ENCODE assay signal across 7 cellular contexts in genomic region chr21:33867849-33868248, GRCh38. TPM values are rescaled to one million over a fixed set of nuclear protein-coding genes. Genes with fewer than 3 reads are reported as not detected.
DNase-seq lines count a peak whose midpoint lies in the region; ATAC-seq, FAIRE-seq and TF ChIP-seq lines count a peak whose summit lies in the region.
"Not testable (repeated sequence)": the region's sequence is repeated elsewhere in the genome, so short reads cannot be mapped to it uniquely, and the experiment has no call there.

No MANE protein-coding gene starts in this region.

- not testable (repeated sequence) for DNase-seq in CD4-positive, alpha-beta T cell; T-helper 17 cell; activated CD8-positive, alpha-beta T cell treated with anti-CD3 and anti-CD28 coated beads for 36 hours; activated naive CD4-positive, alpha-beta T cell treated with anti-CD3 and anti-CD28 coated beads for 36 hours; K562 (ENCODE audit: extremely low read depth in 1 of 4, low spot score in 3 of 4); naive B cell
- peak; percentile 31 for DNase-seq in posterior vena cava (ENCODE audit: low spot score)

- H3K4me3 ChIP-seq in K562: not testable (repeated sequence)

- H3K9me3 Mint-ChIP-seq in CD4-positive, alpha-beta T cell; activated CD8-positive, alpha-beta T cell treated with anti-CD3 and anti-CD28 coated beads for 36 hours; activated naive CD4-positive, alpha-beta T cell treated with anti-CD3 and anti-CD28 coated beads for 36 hours; naive B cell: not testable (repeated sequence)

- H3K9me3 ChIP-seq in CD4-positive, alpha-beta T cell (ENCODE audit: control insufficient read depth, low read length); T-helper 17 cell (ENCODE audit: control insufficient read depth, low read length, poor library complexity, severe bottlenecking); K562 (replicated peaks; ENCODE audit: control insufficient read depth, insufficient read depth, low read depth, low read length): not testable (repeated sequence)

- not testable (repeated sequence) for H3K36me3 ChIP-seq in K562 (ENCODE audit: control insufficient read depth, insufficient read depth, low read length)

- H3K4me1 ChIP-seq in K562 (replicated peaks in 1 of 2; ENCODE audit: control insufficient read depth in 2 of 2, insufficient read depth in 2 of 2, low read length in 2 of 2): not testable (repeated sequence)

- H3K4me2 ChIP-seq in K562 (ENCODE audit: insufficient read depth, low read length): not testable (repeated sequence)

- H3K9me1 ChIP-seq in K562 (ENCODE audit: control insufficient read depth, insufficient read depth, low read length): not testable (repeated sequence)

- TF ChIP-seq POLR2A in K562 (conservative IDR thresholded peaks at IDR 0.05): not testable (repeated sequence)

- 38% methylated on average over 11 of the region's 15 CpGs for WGBS in K562 (ENCODE audit: insufficient coverage, low coverage, missing lambda C conversion rate)

- H3K27ac ChIP-seq in CD4-positive, alpha-beta T cell (ENCODE audit: low read depth, low read length); K562 (ENCODE audit: extremely low read depth, low read depth, low read length): not testable (repeated sequence)

- POLR2A ChIA-PET in CD4-positive, alpha-beta T cell (lab: Charles Lee); activated CD8-positive, alpha-beta T cell treated with anti-CD3 and anti-CD28 coated beads for 36 hours (lab: Charles Lee): not testable (repeated sequence)
- POLR2A ChIA-PET in K562 (lab: Yijun Ruan, JAX): interaction anchor here (0.6 kb wide), 2 partner anchors 10 to 39 kb away, joined by 3 read pairs; no protein-coding TSS in a partner anchor

- H3K9ac ChIP-seq in K562 (ENCODE audit: insufficient read depth in 1 of 2, low read depth in 2 of 2, low read length in 2 of 2): not testable (repeated sequence)

- not testable (repeated sequence) for TF ChIP-seq CTCF in CD4-positive, alpha-beta T cell (IDR thresholded peaks at IDR 0.05); activated CD8-positive, alpha-beta T cell treated with anti-CD3 and anti-CD28 coated beads for 36 hours (IDR thresholded peaks at IDR 0.05); K562 (IDR thresholded peaks at IDR 0.05 in 2 of 3, conservative IDR thresholded peaks at IDR 0.05 in 1 of 3; ENCODE audit: insufficient read depth in 2 of 3, low read depth in 1 of 3, low read length in 3 of 3)

- H3K4me3 Mint-ChIP-seq in CD4-positive, alpha-beta T cell: peak overlapping the region; percentile 62
- H3K4me3 Mint-ChIP-seq in T-helper 17 cell: peak overlapping the region; percentile 21
- peak overlapping the region; percentile 55 for H3K4me3 Mint-ChIP-seq in activated CD8-positive, alpha-beta T cell treated with anti-CD3 and anti-CD28 coated beads for 36 hours
- peak overlapping the region; percentile 43 for H3K4me3 Mint-ChIP-seq in activated naive CD4-positive, alpha-beta T cell treated with anti-CD3 and anti-CD28 coated beads for 36 hours
- H3K4me3 Mint-ChIP-seq in naive B cell: peak overlapping the region in 5 of 8 donors; percentile 17 to 91 (median 33)

- not testable (repeated sequence) for H3K36me3 Mint-ChIP-seq in CD4-positive, alpha-beta T cell (ENCODE audit: low read depth); T-helper 17 cell (ENCODE audit: low read depth); activated CD8-positive, alpha-beta T cell treated with anti-CD3 and anti-CD28 coated beads for 36 hours (ENCODE audit: low read depth); activated naive CD4-positive, alpha-beta T cell treated with anti-CD3 and anti-CD28 coated beads for 36 hours (ENCODE audit: low read depth); naive B cell

- not testable (repeated sequence) for TF ChIP-seq EP300 in K562 (IDR thresholded peaks at IDR 0.05; ENCODE audit: low read length)

- CTCF ChIA-PET in CD4-positive, alpha-beta T cell (lab: Charles Lee): interaction anchor here (0.6 kb wide), 1 partner anchor 18 kb away, joined by 3 read pairs; no protein-coding TSS in a partner anchor
- CTCF ChIA-PET in activated CD8-positive, alpha-beta T cell treated with anti-CD3 and anti-CD28 coated beads for 36 hours (lab: Charles Lee); activated naive CD4-positive, alpha-beta T cell treated with anti-CD3 and anti-CD28 coated beads for 36 hours (lab: Charles Lee); K562 (lab: Yijun Ruan, JAX; ENCODE audit: low intra/inter-chr PET ratio): not testable (repeated sequence)

- intact Hi-C loops in CD4-positive, alpha-beta T cell (cut with DNase I, micrococcal nuclease); activated CD8-positive, alpha-beta T cell treated with anti-CD3 and anti-CD28 coated beads for 36 hours (cut with micrococcal nuclease); activated naive CD4-positive, alpha-beta T cell treated with anti-CD3 and anti-CD28 coated beads for 36 hours (cut with micrococcal nuclease); K562 (cut with micrococcal nuclease); posterior vena cava (cut with DNase I): not testable (repeated sequence)

- H3K4me1 Mint-ChIP-seq in CD4-positive, alpha-beta T cell (ENCODE audit: low read depth); T-helper 17 cell; activated CD8-positive, alpha-beta T cell treated with anti-CD3 and anti-CD28 coated beads for 36 hours (ENCODE audit: low read depth); activated naive CD4-positive, alpha-beta T cell treated with anti-CD3 and anti-CD28 coated beads for 36 hours (ENCODE audit: low read depth); naive B cell: not testable (repeated sequence)

- H3K27me3 ChIP-seq in CD4-positive, alpha-beta T cell (ENCODE audit: control insufficient read depth, insufficient read depth, low read length): not testable (repeated sequence)
- H3K27me3 ChIP-seq in K562 (ENCODE audit: control insufficient read depth in 2 of 2, insufficient read depth in 2 of 2, low read length in 2 of 2): peaks cover 21 to 37% of the 10 kb centered on the region in 2 experiments

- H3K27ac Mint-ChIP-seq in CD4-positive, alpha-beta T cell; T-helper 17 cell; activated CD8-positive, alpha-beta T cell treated with anti-CD3 and anti-CD28 coated beads for 36 hours; activated naive CD4-positive, alpha-beta T cell treated with anti-CD3 and anti-CD28 coated beads for 36 hours: not testable (repeated sequence)
- H3K27ac Mint-ChIP-seq in naive B cell: peak overlapping the region in 1 of 6 donors; percentile 45

- not testable (repeated sequence) for BruUV-seq in K562 (replicated peaks; lab: Mats Ljungman, UMichigan)

- not testable (repeated sequence) for FAIRE-seq in K562 (lab: Jason Lieb, UNC)

- not testable (repeated sequence) for ATAC-seq in CD4-positive, alpha-beta T cell (ENCODE audit: poor library complexity); T-helper 17 cell; activated CD8-positive, alpha-beta T cell treated with anti-CD3 and anti-CD28 coated beads for 36 hours; K562; naive B cell (ENCODE audit: low read depth in 2 of 2)

- not testable (repeated sequence) for H2AFZ ChIP-seq in K562 (ENCODE audit: low read depth, low read length)

- H3K27me3 Mint-ChIP-seq in CD4-positive, alpha-beta T cell; activated CD8-positive, alpha-beta T cell treated with anti-CD3 and anti-CD28 coated beads for 36 hours; activated naive CD4-positive, alpha-beta T cell treated with anti-CD3 and anti-CD28 coated beads for 36 hours (ENCODE audit: low read depth): not testable (repeated sequence)
- H3K27me3 Mint-ChIP-seq in T-helper 17 cell: peaks cover 37% of the 10 kb centered on the region
- H3K27me3 Mint-ChIP-seq in naive B cell: peaks cover 0 to 23% (median 6%) of the 10 kb centered on the region in 3 donors

- not testable (repeated sequence) for H3K79me2 ChIP-seq in K562 (ENCODE audit: control insufficient read depth, insufficient read depth, low read length)

- not testable (repeated sequence) for TF ChIP-seq RAD21 in K562 (CRISPR knock-in tag; conservative IDR thresholded peaks at IDR 0.05 in 1 of 2, IDR thresholded peaks at IDR 0.05 in 1 of 2)

- in situ Hi-C loops in K562 (cut with MboI): not testable (repeated sequence)

- not testable (repeated sequence) for H4K20me1 ChIP-seq in K562 (replicated peaks; ENCODE audit: control insufficient read depth, insufficient read depth, low read length)

RNA-seq across cellular contexts. Expression of gene ATP5PO, which starts 47.8 kb away (rescaled TPM):
- total RNA-seq in CD4-positive, alpha-beta T cell: 100 to 1,000 TPM; 143 to 149 TPM
- total RNA-seq in T-helper 17 cell (100 to 1,000 TPM; 113 to 116 TPM), K562 (2014; rRNA removed) (331 and 367 TPM in 2 replicates), K562 (2014; rRNA removed; fragmentation: Illumina TruSeq; extraction: Trizol) (629 and 685 TPM in 2 replicates), K562 (2015; rRNA removed; fragmentation: Illumina TruSeq; extraction: Trizol) (525 and 540 TPM in 2 replicates), K562 (2021) (509 and 580 TPM in 2 replicates), posterior vena cava (100 to 1,000 TPM; 138 to 167 TPM)
- total RNA-seq in activated CD8-positive, alpha-beta T cell treated with anti-CD3 and anti-CD28 coated beads for 36 hours: 100 to 1,000 TPM; 234 to 241 TPM
- total RNA-seq in activated naive CD4-positive, alpha-beta T cell treated with anti-CD3 and anti-CD28 coated beads for 36 hours: 100 to 1,000 TPM; 230 TPM
- 87.2 and 88.1 TPM in 2 replicates for total RNA-seq in K562 (2011; cell fraction: chromatin; rRNA removed; ENCODE audit: low replicate concordance)
- total RNA-seq in K562 (2011; cell fraction: nucleolus; rRNA removed): 116 and 117 TPM in 2 replicates
- total RNA-seq in K562 (2011; cell fraction: nucleoplasm; rRNA removed): 142 and 177 TPM in 2 replicates
- polyA plus RNA-seq in K562 (2011; rRNA removed) (907 and 1,058 TPM in 2 replicates), K562 (2014; fragmentation: Illumina TruSeq; extraction: Trizol) (919 and 926 TPM in 2 replicates), K562 (2014; fragmentation: Nextera tagmentation; extraction: Ambion mirVana) (1,000 to 10,000 TPM; 2,628 to 2,722 TPM), K562 (2014; rRNA removed) (749 and 808 TPM in 2 replicates), naive B cell (ENCODE audit: low read depth in 6 of 6) (100 to 1,000 TPM; 299 to 386 (median 357) TPM)
- polyA plus RNA-seq in K562 (2011; cell fraction: cytosol; rRNA removed): 395 and 662 TPM in 2 replicates
- polyA plus RNA-seq in K562 (2011; cell fraction: nucleus; rRNA removed): 197 and 359 TPM in 2 replicates
- polyA plus RNA-seq in K562 (2012): 622 and 679 TPM in 2 replicates
- 421 and 488 TPM in 2 replicates for polyA minus RNA-seq in K562 (2011; rRNA and poly(A)+ RNA removed)
- 112 and 139 TPM in 2 replicates for polyA minus RNA-seq in K562 (2011; cell fraction: cytosol; rRNA and poly(A)+ RNA removed)
- 67.7 and 113 TPM in 2 replicates for polyA minus RNA-seq in K562 (2011; cell fraction: nucleus; rRNA and poly(A)+ RNA removed)
